26 cellular contexts compared by ENCODE assay signal in the genomic region with DNA sequence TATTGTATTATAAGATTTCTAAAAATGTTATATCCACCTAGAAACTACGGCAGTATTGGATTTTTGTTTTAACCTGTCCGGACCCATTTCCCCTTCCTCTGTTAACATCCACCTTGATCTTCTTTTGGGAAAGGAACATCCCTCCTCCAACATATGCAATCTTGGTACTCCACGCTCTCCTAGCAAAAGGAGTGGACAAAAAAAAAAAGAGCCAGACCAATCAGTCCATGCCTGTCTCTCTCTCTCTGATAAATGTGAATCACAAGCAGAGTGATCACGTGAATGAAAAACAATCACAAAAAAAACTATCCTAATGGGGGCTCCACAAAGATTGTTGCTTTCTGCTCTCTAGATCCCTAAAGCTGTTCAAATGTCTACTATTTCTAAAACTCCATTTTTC.
"Had no signal": no experiment of that assay in that cellular context is flagged by ENCODE, and none has a peak within 500 bp of the region (broad histone marks: within the 10 kb centered on the region; RNA-seq: fewer than 3 reads in every experiment).

No MANE protein-coding gene starts in this region.

- H3K27ac Mint-ChIP-seq: activated CD4-positive, alpha-beta T cell treated with anti-CD3 and anti-CD28 coated beads, Interleukin-2, amount 10 ng/mL, durations not matched to agents 7 days and 5 days; activated CD8-positive, alpha-beta T cell treated with anti-CD3 and anti-CD28 coated beads for 36 hours; activated naive CD8-positive, alpha-beta T cell treated with anti-CD3 and anti-CD28 coated beads, Interleukin-2, amount 10 ng/mL, durations not matched to agents 7 days and 5 days; activated T-helper 17 cell treated with anti-CD3 and anti-CD28 coated beads, Interleukin-2, amount 50 U/mL, for 72 hours; effector memory CD8-positive, alpha-beta T cell had no signal

- H3K4me3 Mint-ChIP-seq: activated CD4-positive, alpha-beta T cell treated with anti-CD3 and anti-CD28 coated beads, Interleukin-2, amount 10 ng/mL, durations not matched to agents 7 days and 5 days; activated CD8-positive, alpha-beta T cell treated with anti-CD3 and anti-CD28 coated beads for 36 hours; activated naive CD8-positive, alpha-beta T cell treated with anti-CD3 and anti-CD28 coated beads, Interleukin-2, amount 10 ng/mL, durations not matched to agents 7 days and 5 days; activated T-cell treated with anti-CD3 and anti-CD28 coated beads, Interleukin-2, amount 50 U/mL, for 4 hours; activated T-helper 17 cell treated with anti-CD3 and anti-CD28 coated beads, Interleukin-2, amount 50 U/mL, for 72 hours; central memory CD8-positive, alpha-beta T cell; effector memory CD8-positive, alpha-beta T cell had no signal

- H3K27me3 Mint-ChIP-seq: activated CD4-positive, alpha-beta T cell treated with anti-CD3 and anti-CD28 coated beads, Interleukin-2, amount 10 ng/mL, durations not matched to agents 7 days and 5 days; activated CD8-positive, alpha-beta T cell treated with anti-CD3 and anti-CD28 coated beads for 36 hours; activated naive CD8-positive, alpha-beta T cell treated with anti-CD3 and anti-CD28 coated beads, Interleukin-2, amount 10 ng/mL, durations not matched to agents 7 days and 5 days; activated T-helper 17 cell treated with anti-CD3 and anti-CD28 coated beads, Interleukin-2, amount 50 U/mL, for 72 hours; central memory CD8-positive, alpha-beta T cell; effector memory CD8-positive, alpha-beta T cell had no signal

- H3K27me3 ChIP-seq: brain microvascular endothelial cell, heart left ventricle had no signal

- H3K36me3 ChIP-seq: brain microvascular endothelial cell, heart left ventricle had no signal

- ATAC-seq: activated CD8-positive, alpha-beta T cell treated with anti-CD3 and anti-CD28 coated beads for 36 hours; activated T-cell treated with anti-CD3 and anti-CD28 coated beads, Interleukin-2, amount 50 U/mL, for 4 hours; activated T-helper 17 cell treated with anti-CD3 and anti-CD28 coated beads, Interleukin-2, amount 50 U/mL, for 72 hours; effector memory CD8-positive, alpha-beta T cell; esophagus mucosa had no signal

- DNase-seq: activated CD4-positive, alpha-beta T cell treated with anti-CD3 and anti-CD28 coated beads for 1 hour; activated CD4-positive, alpha-beta T cell treated with anti-CD3 and anti-CD28 coated beads for 4 hours; activated CD4-positive, alpha-beta T cell treated with anti-CD3 and anti-CD28 coated beads, Interleukin-2, amount 10 ng/mL, durations not matched to agents 7 days and 5 days; activated CD4-positive, alpha-beta T cell treated with anti-CD3 and anti-CD28 coated beads, Interleukin-2, amount 50 U/mL, for 48 hours; activated CD8-positive, alpha-beta memory T cell treated with anti-CD3 and anti-CD28 coated beads for 24 hours; activated CD8-positive, alpha-beta T cell treated with anti-CD3 and anti-CD28 coated beads for 36 hours; activated effector memory CD4-positive, alpha-beta T cell treated with Interleukin-2 at 50 U/mL for 16 hours; activated gamma-delta T cell treated with Interleukin-2 at 50 U/mL for 16 hours; activated naive CD4-positive, alpha-beta T cell treated with anti-CD3 and anti-CD28 coated beads, Interleukin-2, amount 50 U/mL, for 16 hours; activated naive CD4-positive, alpha-beta T cell treated with Interleukin-2 at 50 U/mL for 16 hours; activated naive CD8-positive, alpha-beta T cell treated with anti-CD3 and anti-CD28 coated beads, Interleukin-2, amount 10 ng/mL, durations not matched to agents 7 days and 5 days; activated T-cell treated with anti-CD3 and anti-CD28 coated beads, Interleukin-2, amount 50 U/mL, for 4 hours; amniotic stem cell; anterior cingulate cortex; brain microvascular endothelial cell; dermis blood vessel endothelial cell; effector CD4-positive, alpha-beta T cell; effector memory CD8-positive, alpha-beta T cell; foreskin fibroblast; glutamatergic neuron; heart left ventricle; T-helper 2 cell had no signal

- H3K27ac ChIP-seq: brain microvascular endothelial cell, coronary artery had no signal

- H3K9me3 Mint-ChIP-seq: activated CD8-positive, alpha-beta T cell treated with anti-CD3 and anti-CD28 coated beads for 36 hours; activated T-helper 17 cell treated with anti-CD3 and anti-CD28 coated beads, Interleukin-2, amount 50 U/mL, for 72 hours; central memory CD8-positive, alpha-beta T cell; effector memory CD8-positive, alpha-beta T cell had no signal

- H3K4me3 ChIP-seq: coronary artery had no signal
